6 cellular contexts compared by ENCODE assay signal in the genomic region with DNA sequence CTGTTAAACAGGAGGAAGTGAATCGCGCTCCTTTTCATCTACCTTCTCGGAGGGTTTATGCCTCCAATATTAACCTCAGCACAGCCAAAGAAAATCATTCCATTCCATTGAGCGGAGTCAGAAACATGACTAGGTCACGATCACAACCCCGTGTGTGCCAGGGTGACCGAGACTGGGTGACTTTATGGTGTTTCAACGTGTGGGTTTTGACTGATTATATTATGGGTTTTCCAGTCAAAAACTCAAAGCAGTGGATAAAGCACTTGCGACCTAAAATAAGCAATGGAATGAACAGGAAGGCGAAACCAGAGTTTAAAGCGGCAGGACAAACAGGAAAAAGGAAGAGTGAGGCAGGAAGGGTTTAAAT. TPM values are rescaled to one million over a fixed set of nuclear protein-coding genes. Genes with fewer than 3 reads are reported as not detected.
A peak's percentile ranks its signal among the peaks of the same experiment; 100 is the strongest.
DNase-seq lines count a peak whose midpoint lies in the region; TF ChIP-seq lines count a peak whose summit lies in the region.

No MANE protein-coding gene starts in this region.

- H3K27ac Mint-ChIP-seq in brain (peak overlapping the region in 3 of 5 experiments; percentile 8 to 76 (median 68)), osteocyte (ENCODE audit: unreplicated experiment) (peak overlapping the region; percentile 98)

- TF ChIP-seq CTCF in brain (conservative IDR thresholded peaks at IDR 0.05) (no peak), osteocyte (IDR thresholded peaks at IDR 0.05) (no peak)

- peak; percentile 32 for DNase-seq in HCEC 1CT
- DNase-seq in osteocyte (ENCODE audit: extremely low spot score, unreplicated experiment): no peak
- no peak for DNase-seq in stimulated activated CD8-positive, alpha-beta memory T cell treated with anti-CD3 and anti-CD28 coated beads, Interleukin-4, amount 100 ng/mL, for 48 hours
- DNase-seq in NCI-H128 (lab: John Stamatoyannopoulos, UW; ENCODE audit: unreplicated experiment): no peak
- no peak for DNase-seq in D341Med (ENCODE audit: low spot score)

- H3K36me3 Mint-ChIP-seq in brain (peaks cover 13% of the 10 kb centered on the region), osteocyte (ENCODE audit: unreplicated experiment) (no peaks in the 10 kb centered on the region)

- H3K9me3 Mint-ChIP-seq in brain: peaks cover 12 to 41% (median 20%) of the 10 kb centered on the region in 5 experiments
- H3K9me3 Mint-ChIP-seq in osteocyte (ENCODE audit: unreplicated experiment): no peaks in the 10 kb centered on the region

- H3K4me1 Mint-ChIP-seq in brain (peaks cover 16% of the 10 kb centered on the region), osteocyte (ENCODE audit: unreplicated experiment) (peaks cover 23% of the 10 kb centered on the region)

- H3K27me3 Mint-ChIP-seq in brain (peaks cover 38% of the 10 kb centered on the region), osteocyte (ENCODE audit: unreplicated experiment) (no peaks in the 10 kb centered on the region)

- H3K4me3 Mint-ChIP-seq in brain (peak overlapping the region; percentile 67 to 91 (median 83)), osteocyte (ENCODE audit: unreplicated experiment) (peak overlapping the region; percentile 92)

RNA-seq across cellular contexts. Expression of a gene that starts 1.4 kb away (rescaled TPM):
- polyA plus RNA-seq in brain (ENCODE audit: insufficient read depth, low read depth, low replicate concordance): 239 TPM
- total RNA-seq in osteocyte: 2.1 and 2.8 TPM in 2 replicates

RNA-seq across cellular contexts. Expression of a gene that starts 10.6 kb away (rescaled TPM):
- polyA plus RNA-seq in brain (ENCODE audit: insufficient read depth, low read depth, low replicate concordance): 0.31 TPM
- 1.3 and 2.1 TPM in 2 replicates for total RNA-seq in osteocyte

RNA-seq across cellular contexts. Expression of a gene that starts 34.6 kb away (rescaled TPM):
- polyA plus RNA-seq in brain (ENCODE audit: insufficient read depth, low read depth, low replicate concordance): 8.0 TPM
- 62.9 and 67.0 TPM in 2 replicates for total RNA-seq in osteocyte

RNA-seq across cellular contexts. Expression of a gene that starts 35.5 kb away (rescaled TPM):
- polyA plus RNA-seq in brain (ENCODE audit: insufficient read depth, low read depth, low replicate concordance): 7.5 TPM
- total RNA-seq in osteocyte: 9.4 and 10.9 TPM in 2 replicates
